In genomic region chr10:68668231-68668630, GRCh38 we compare ENCODE assay signal across 17 cellular contexts. TPM values are rescaled to one million over a fixed set of nuclear protein-coding genes. Genes with fewer than 3 reads are reported as not detected.
DNase-seq lines count a peak whose midpoint lies in the region; ATAC-seq and FAIRE-seq lines count a peak whose summit lies in the region.
"Had no signal": no experiment of that assay in that cellular context is flagged by ENCODE, and none has a peak within 500 bp of the region (broad histone marks: within the 10 kb centered on the region; RNA-seq: fewer than 3 reads in every experiment).

No MANE protein-coding gene starts in this region.

- DNase-seq in activated T-cell treated with anti-CD3 and anti-CD28 coated beads, Interleukin-2, amount 50 U/mL, for 72 hours: no peak
- DNase-seq in activated T-cell treated with anti-CD3 and anti-CD28 coated beads, Interleukin-2, amount 50 U/mL, for 4 hours: no peak
- DNase-seq in GM19239 (ENCODE audit: insufficient read length, low spot score): no peak
- no peak for DNase-seq in stimulated activated effector memory CD8-positive, alpha-beta T cell treated with anti-CD3 and anti-CD28 coated beads, Interleukin-12 subunit alpha, Interleukin-12 subunit beta, amount 100 ng/mL, for 72 hours (ENCODE audit: low spot score in 2 of 2)
- DNase-seq: Caco-2; CD8-positive, alpha-beta memory T cell; DND-41; GF-D8; HCEC 1CT; HFFc6 had no signal

- peak in 1 of 2 donors; percentile 75 for ATAC-seq in activated T-cell treated with anti-CD3 and anti-CD28 coated beads, Interleukin-2, amount 50 U/mL, for 72 hours (replicated peaks in 1 of 2)
- no peak for ATAC-seq in activated T-cell treated with anti-CD3 and anti-CD28 coated beads, Interleukin-2, amount 50 U/mL, for 4 hours
- peak; percentile 70 for ATAC-seq in activated T-helper 17 cell treated with anti-CD3 and anti-CD28 coated beads, Interleukin-2, amount 50 U/mL, for 72 hours (replicated peaks)
- peak; percentile 83 for ATAC-seq in stimulated activated effector memory CD8-positive, alpha-beta T cell treated with anti-CD3 and anti-CD28 coated beads, Interleukin-12 subunit alpha, Interleukin-12 subunit beta, amount 100 ng/mL, for 72 hours
- ATAC-seq in GM21515 (IDR thresholded peaks at IDR 0.05; ENCODE audit: unreplicated experiment): no peak
- no peak for ATAC-seq in GM21529 (IDR thresholded peaks at IDR 0.05; ENCODE audit: unreplicated experiment)
- ATAC-seq: GM12878, K562 had no signal

- H3K27me3 Mint-ChIP-seq in activated T-cell treated with anti-CD3 and anti-CD28 coated beads, Interleukin-2, amount 50 U/mL, for 72 hours (ENCODE audit: low read depth): no peaks in the 10 kb centered on the region
- no peaks in the 10 kb centered on the region for H3K27me3 Mint-ChIP-seq in activated T-cell treated with anti-CD3 and anti-CD28 coated beads, Interleukin-2, amount 50 U/mL, for 4 hours (ENCODE audit: low read depth)
- H3K27me3 Mint-ChIP-seq in activated T-helper 17 cell treated with anti-CD3 and anti-CD28 coated beads, Interleukin-2, amount 50 U/mL, for 72 hours: no peaks in the 10 kb centered on the region
- H3K27me3 Mint-ChIP-seq: CD8-positive, alpha-beta memory T cell had no signal

- H3K4me3 Mint-ChIP-seq in activated T-cell treated with anti-CD3 and anti-CD28 coated beads, Interleukin-2, amount 50 U/mL, for 72 hours: peak overlapping the region; percentile 8 to 81
- no peak overlapping the region for H3K4me3 Mint-ChIP-seq in activated T-cell treated with anti-CD3 and anti-CD28 coated beads, Interleukin-2, amount 50 U/mL, for 4 hours
- H3K4me3 Mint-ChIP-seq in activated T-helper 17 cell treated with anti-CD3 and anti-CD28 coated beads, Interleukin-2, amount 50 U/mL, for 72 hours: peak overlapping the region; percentile 5
- H3K4me3 Mint-ChIP-seq in stimulated activated effector memory CD8-positive, alpha-beta T cell treated with anti-CD3 and anti-CD28 coated beads, Interleukin-12 subunit alpha, Interleukin-12 subunit beta, amount 100 ng/mL, for 72 hours: peak overlapping the region; percentile 41
- H3K4me3 Mint-ChIP-seq: CD14-positive monocyte, HFFc6 had no signal

- no peaks in the 10 kb centered on the region for H3K4me1 Mint-ChIP-seq in activated T-cell treated with anti-CD3 and anti-CD28 coated beads, Interleukin-2, amount 50 U/mL, for 72 hours (ENCODE audit: low read depth)
- H3K4me1 Mint-ChIP-seq in activated T-cell treated with anti-CD3 and anti-CD28 coated beads, Interleukin-2, amount 50 U/mL, for 4 hours (ENCODE audit: low read depth): peaks cover 3% of the 10 kb centered on the region
- H3K4me1 Mint-ChIP-seq in activated T-helper 17 cell treated with anti-CD3 and anti-CD28 coated beads, Interleukin-2, amount 50 U/mL, for 72 hours: no peaks in the 10 kb centered on the region
- peaks cover 18% of the 10 kb centered on the region for H3K4me1 Mint-ChIP-seq in stimulated activated effector memory CD8-positive, alpha-beta T cell treated with anti-CD3 and anti-CD28 coated beads, Interleukin-12 subunit alpha, Interleukin-12 subunit beta, amount 100 ng/mL, for 72 hours
- H3K4me1 Mint-ChIP-seq: CD14-positive monocyte had no signal

- no peaks in the 10 kb centered on the region for H3K36me3 Mint-ChIP-seq in activated T-cell treated with anti-CD3 and anti-CD28 coated beads, Interleukin-2, amount 50 U/mL, for 72 hours (ENCODE audit: insufficient read depth in 2 of 2)
- peaks cover 21% of the 10 kb centered on the region for H3K36me3 Mint-ChIP-seq in activated T-cell treated with anti-CD3 and anti-CD28 coated beads, Interleukin-2, amount 50 U/mL, for 4 hours (ENCODE audit: insufficient read depth)
- H3K36me3 Mint-ChIP-seq in activated T-helper 17 cell treated with anti-CD3 and anti-CD28 coated beads, Interleukin-2, amount 50 U/mL, for 72 hours (ENCODE audit: low read depth): peaks cover 13% of the 10 kb centered on the region
- peaks cover 9% of the 10 kb centered on the region for H3K36me3 Mint-ChIP-seq in stimulated activated effector memory CD8-positive, alpha-beta T cell treated with anti-CD3 and anti-CD28 coated beads, Interleukin-12 subunit alpha, Interleukin-12 subunit beta, amount 100 ng/mL, for 72 hours

- H3K27ac Mint-ChIP-seq in activated T-cell treated with anti-CD3 and anti-CD28 coated beads, Interleukin-2, amount 50 U/mL, for 72 hours: peak overlapping the region; percentile 72
- peak overlapping the region; percentile 11 for H3K27ac Mint-ChIP-seq in activated T-helper 17 cell treated with anti-CD3 and anti-CD28 coated beads, Interleukin-2, amount 50 U/mL, for 72 hours
- H3K27ac Mint-ChIP-seq in stimulated activated effector memory CD8-positive, alpha-beta T cell treated with anti-CD3 and anti-CD28 coated beads, Interleukin-12 subunit alpha, Interleukin-12 subunit beta, amount 100 ng/mL, for 72 hours: peak overlapping the region; percentile 87
- H3K27ac Mint-ChIP-seq: HFFc6 had no signal

- H3K9me3 Mint-ChIP-seq in activated T-cell treated with anti-CD3 and anti-CD28 coated beads, Interleukin-2, amount 50 U/mL, for 72 hours: no peaks in the 10 kb centered on the region
- H3K9me3 Mint-ChIP-seq in activated T-cell treated with anti-CD3 and anti-CD28 coated beads, Interleukin-2, amount 50 U/mL, for 4 hours: no peaks in the 10 kb centered on the region
- H3K9me3 Mint-ChIP-seq in activated T-helper 17 cell treated with anti-CD3 and anti-CD28 coated beads, Interleukin-2, amount 50 U/mL, for 72 hours: no peaks in the 10 kb centered on the region
- no peaks in the 10 kb centered on the region for H3K9me3 Mint-ChIP-seq in stimulated activated effector memory CD8-positive, alpha-beta T cell treated with anti-CD3 and anti-CD28 coated beads, Interleukin-12 subunit alpha, Interleukin-12 subunit beta, amount 100 ng/mL, for 72 hours
- H3K9me3 Mint-ChIP-seq: CD14-positive monocyte; CD8-positive, alpha-beta memory T cell; HFFc6 had no signal

- peak; percentile 31 for FAIRE-seq in GM19239 (lab: Jason Lieb, UNC)
- FAIRE-seq: GM12878, GM18507, K562 had no signal

RNA-seq across cellular contexts. Expression of gene CCAR1, which starts 52.8 kb away (rescaled TPM):
- 100 to 1,000 TPM; 111 to 121 TPM for total RNA-seq in activated T-cell treated with anti-CD3 and anti-CD28 coated beads, Interleukin-2, amount 50 U/mL, for 72 hours
- total RNA-seq in activated T-cell treated with anti-CD3 and anti-CD28 coated beads, Interleukin-2, amount 50 U/mL, for 4 hours: 100 to 1,000 TPM; 105 to 120 (median 114) TPM
- total RNA-seq in activated T-helper 17 cell treated with anti-CD3 and anti-CD28 coated beads, Interleukin-2, amount 50 U/mL, for 72 hours: 100 to 1,000 TPM in 1 of 2 donors, 10 to 100 TPM in 1; 70.3 to 110 TPM

Comparison
In these comparisons a context has a peak if more than half of its experiments do, and no peak if none do; other contexts are left out.
1. ATAC-seq: peak in activated T-helper 17 cell treated with anti-CD3 and anti-CD28 coated beads, Interleukin-2, amount 50 U/mL, for 72 hours (single experiment) and stimulated activated effector memory CD8-positive, alpha-beta T cell treated with anti-CD3 and anti-CD28 coated beads, Interleukin-12 subunit alpha, Interleukin-12 subunit beta, amount 100 ng/mL, for 72 hours (single experiment); none in activated T-cell treated with anti-CD3 and anti-CD28 coated beads, Interleukin-2, amount 50 U/mL, for 4 hours (0 of 2), GM21515 (single experiment) and GM21529 (single experiment).
2. H3K27ac Mint-ChIP-seq: peak in every context shown above with its lines; median percentile 87 in stimulated activated effector memory CD8-positive, alpha-beta T cell treated with anti-CD3 and anti-CD28 coated beads, Interleukin-12 subunit alpha, Interleukin-12 subunit beta, amount 100 ng/mL, for 72 hours; 72 in activated T-cell treated with anti-CD3 and anti-CD28 coated beads, Interleukin-2, amount 50 U/mL, for 72 hours; 11 in activated T-helper 17 cell treated with anti-CD3 and anti-CD28 coated beads, Interleukin-2, amount 50 U/mL, for 72 hours.